ENCODE assay signal across 27 cellular contexts in genomic region chr7:103772171-103772570, GRCh38.
"Had no signal": no experiment of that assay in that cellular context is flagged by ENCODE, and none has a peak within 500 bp of the region (broad histone marks: within the 10 kb centered on the region; RNA-seq: fewer than 3 reads in every experiment).

No MANE protein-coding gene starts in this region.

- H3K9me3 ChIP-seq: left lung, lower lobe of right lung, pancreas, prostate gland, sigmoid colon, spleen, suprapubic skin, thoracic aorta, tibial artery, upper lobe of right lung, uterus had no signal

- H3K4me3 Mint-ChIP-seq: naive thymus-derived CD8-positive, alpha-beta T cell; nephron; neural crest cell; stimulated activated effector memory CD8-positive, alpha-beta T cell treated with anti-CD3 and anti-CD28 coated beads, Interleukin-12 subunit alpha, Interleukin-12 subunit beta, amount 100 ng/mL, for 72 hours; stimulated activated naive CD8-positive, alpha-beta T cell treated with anti-CD3 and anti-CD28 coated beads, Interleukin-15, Interleukin-2, amounts not matched to agents 100 ng/mL and 50 ng/mL, for 24 hours had no signal

- H3K4me1 Mint-ChIP-seq: naive thymus-derived CD8-positive, alpha-beta T cell; neural crest cell; stimulated activated effector memory CD8-positive, alpha-beta T cell treated with anti-CD3 and anti-CD28 coated beads, Interleukin-12 subunit alpha, Interleukin-12 subunit beta, amount 100 ng/mL, for 72 hours had no signal

- H3K4me3 ChIP-seq: left lung, lower lobe of right lung, pancreas, prostate gland, sigmoid colon, spleen, suprapubic skin, thoracic aorta, tibial artery, upper lobe of right lung, uterus had no signal

- H3K9me3 Mint-ChIP-seq: nephron; neural crest cell; stimulated activated effector memory CD8-positive, alpha-beta T cell treated with anti-CD3 and anti-CD28 coated beads, Interleukin-12 subunit alpha, Interleukin-12 subunit beta, amount 100 ng/mL, for 72 hours; stimulated activated naive CD8-positive, alpha-beta T cell treated with anti-CD3 and anti-CD28 coated beads, Interleukin-15, Interleukin-2, amounts not matched to agents 100 ng/mL and 50 ng/mL, for 24 hours had no signal

- H3K27ac Mint-ChIP-seq: naive thymus-derived CD8-positive, alpha-beta T cell; nephron; stimulated activated effector memory CD8-positive, alpha-beta T cell treated with anti-CD3 and anti-CD28 coated beads, Interleukin-12 subunit alpha, Interleukin-12 subunit beta, amount 100 ng/mL, for 72 hours; stimulated activated naive CD8-positive, alpha-beta T cell treated with anti-CD3 and anti-CD28 coated beads, Interleukin-15, Interleukin-2, amounts not matched to agents 100 ng/mL and 50 ng/mL, for 24 hours had no signal

- H3K36me3 Mint-ChIP-seq: naive thymus-derived CD8-positive, alpha-beta T cell; stimulated activated effector memory CD8-positive, alpha-beta T cell treated with anti-CD3 and anti-CD28 coated beads, Interleukin-12 subunit alpha, Interleukin-12 subunit beta, amount 100 ng/mL, for 72 hours had no signal

- DNase-seq: hippocampal formation; left colon; left lung; lower lobe of right lung; naive thymus-derived CD8-positive, alpha-beta T cell; nucleus accumbens; pancreas; posterior cingulate gyrus; retina; right cardiac atrium; sigmoid colon; small intestine; spleen; stimulated activated CD4-positive, alpha-beta T cell treated with anti-CD3 and anti-CD28 coated beads, Interleukin-4, amount 100 ng/mL, for 24 hours; stimulated activated naive CD4-positive, alpha-beta T cell; tibial artery; trophoblast cell; upper lobe of right lung; uterus had no signal

- ATAC-seq: left colon; left lung; lower lobe of right lung; naive thymus-derived CD8-positive, alpha-beta T cell; pancreas; right cardiac atrium; stimulated activated effector memory CD8-positive, alpha-beta T cell treated with anti-CD3 and anti-CD28 coated beads, Interleukin-12 subunit alpha, Interleukin-12 subunit beta, amount 100 ng/mL, for 72 hours; upper lobe of right lung had no signal

- FAIRE-seq: keratinocyte, pancreas, small intestine had no signal

- H3K36me3 ChIP-seq: left lung, lower lobe of right lung, pancreas, prostate gland, sigmoid colon, spleen, suprapubic skin, thoracic aorta, tibial artery, upper lobe of right lung, uterus had no signal

- H3K27me3 ChIP-seq: left lung, pancreas, sigmoid colon, spleen, suprapubic skin, tibial artery, upper lobe of right lung, uterus had no signal

- H3K4me1 ChIP-seq: left lung, lower lobe of right lung, pancreas, prostate gland, sigmoid colon, spleen, suprapubic skin, tibial artery, upper lobe of right lung, uterus had no signal

- H3K27ac ChIP-seq: left lung, lower lobe of right lung, pancreas, prostate gland, sigmoid colon, spleen, suprapubic skin, thoracic aorta, tibial artery, upper lobe of right lung, uterus had no signal
